ENCODE assay signal across 8 cellular contexts in genomic region chr11:62665630-62666258, GRCh38. TPM values are rescaled to one million over a fixed set of nuclear protein-coding genes. Genes with fewer than 3 reads are reported as not detected.
DNase-seq lines count a peak whose midpoint lies in the region; ATAC-seq lines count a peak whose summit lies in the region.

No MANE protein-coding gene starts in this region.

- H3K4me1 Mint-ChIP-seq in T-cell, result peaks cover 39 to 49% (median 46%) of the 10 kb centered on the region in 3 donors

- CTCF ChIA-PET in T-cell (lab: Charles Lee), result interaction anchor here (0.7 to 1.9 kb wide), 22 partner anchors 9 to 1638 kb away, joined by 3 to 26 read pairs (median 7); partner anchors contain the start of genes TUT1 (in 2 of the 2), B3GAT3 (in 1 of the 2), EEF1G (in 1 of the 2) and EML3 (in 1 of the 2)

- peak overlapping the region; percentile 88 for H3K4me3 ChIP-seq in skeletal muscle cell (ENCODE audit: low read depth, low read length)

- POLR2A ChIA-PET in T-cell (lab: Charles Lee), result interaction anchor here (0.6 to 3.7 kb wide), 39 partner anchors 8 to 204 kb away, joined by 3 to 34 read pairs (median 6); partner anchors contain the start of genes INTS5 (in 2 of the 2), MTA2 (in 2 of the 2), B3GAT3 (in 1 of the 2) and EEF1G (in 1 of the 2)

- H3K9me3 Mint-ChIP-seq in T-cell, result no peaks in the 10 kb centered on the region

- peak; percentile 56 for DNase-seq in NK-92 treated with Interleukin-12 subunit alpha and Interleukin-12 subunit beta, amount 100 ng/mL, for 24 hours (lab: John Stamatoyannopoulos, UW)
- no peak for DNase-seq in NK-92 (lab: John Stamatoyannopoulos, UW; ENCODE audit: unreplicated experiment)
- peak in 31 of 34 experiments; percentile 11 to 60 (median 48) for DNase-seq in T-cell
- peak in 31 of 51 donors; percentile 14 to 71 (median 49) for DNase-seq in hypothalamus (lab: John Stamatoyannopoulos, UW)
- DNase-seq in skeletal muscle cell (ENCODE audit: low read depth), result no peak
- no peak for DNase-seq in SIG-M5 (lab: John Stamatoyannopoulos, UW)

- peak; percentile 19 for ATAC-seq in HG03196 (IDR thresholded peaks at IDR 0.05; ENCODE audit: unreplicated experiment)
- ATAC-seq in T-cell (replicated peaks in 1 of 4), result peak; percentile 28 to 38 (median 34)

- no peaks in the 10 kb centered on the region for H3K27me3 Mint-ChIP-seq in T-cell

- H3K27ac Mint-ChIP-seq in T-cell, result peak overlapping the region; percentile 93 to 94

- H3K27ac ChIP-seq in angular gyrus (ENCODE audit: low read depth, low read length), result peak overlapping the region; percentile 84

- peaks cover 16% of the 10 kb centered on the region for H3K36me3 Mint-ChIP-seq in T-cell

- peak overlapping the region; percentile 93 to 95 (median 95) for H3K4me3 Mint-ChIP-seq in T-cell

RNA-seq across cellular contexts. Expression of gene CSKMT, which starts 0.6 kb away (rescaled TPM):
- total RNA-seq in T-cell, result 10 to 100 TPM; 14.8 to 35.6 (median 27.4) TPM

RNA-seq across cellular contexts. Expression of gene C11orf98, which starts 0.7 kb away (rescaled TPM):
- 10 to 100 TPM; 28.3 to 62.6 (median 54.8) TPM for total RNA-seq in T-cell

RNA-seq across cellular contexts. Expression of gene UQCC3, which starts 5.7 kb away (rescaled TPM):
- total RNA-seq in T-cell, result 1 to 10 TPM; 2.7 to 9.3 (median 8.1) TPM

RNA-seq across cellular contexts. Expression of gene LBHD1, which starts 6.3 kb away (rescaled TPM):
- 10 to 100 TPM; 15.5 to 24.7 (median 20.7) TPM for total RNA-seq in T-cell

RNA-seq across cellular contexts. Expression of gene INTS5, which starts 12.6 kb away (rescaled TPM):
- 10 to 100 TPM; 14.4 to 39.0 (median 34.8) TPM for total RNA-seq in T-cell

Comparison
In these comparisons a context has a peak if more than half of its experiments do, and no peak if none do; other contexts are left out.
1. DNase-seq: peak in NK-92 treated with Interleukin-12 subunit alpha and Interleukin-12 subunit beta, amount 100 ng/mL, for 24 hours (single experiment), T-cell (31 of 34) and hypothalamus (31 of 51); none in NK-92 (single experiment), skeletal muscle cell (single experiment) and SIG-M5 (single experiment).